Comparison of ENCODE assay signal across 7 cellular contexts in genomic region chr1:223556414-223557124, GRCh38.
DNase-seq lines count a peak whose midpoint lies in the region; ATAC-seq and TF ChIP-seq lines count a peak whose summit lies in the region.

No MANE protein-coding gene starts in this region.

- H2AK5ac ChIP-seq in neuronal stem cell (ENCODE audit: low read depth, low read length): no peak overlapping the region

- no peak overlapping the region for H4K91ac ChIP-seq in neuronal stem cell (ENCODE audit: low read depth, low read length, poor library complexity)

- H3K27ac ChIP-seq in breast epithelium (no peak overlapping the region), neuronal stem cell (replicated peaks; ENCODE audit: low read length) (no peak overlapping the region)

- no peaks in the 10 kb centered on the region for H3K4me1 ChIP-seq in breast epithelium
- H3K4me1 ChIP-seq in neuronal stem cell (ENCODE audit: control insufficient read depth in 2 of 2, insufficient read depth in 1 of 2, low read depth in 1 of 2, low read length in 2 of 2): peaks cover 0 to 2% of the 10 kb centered on the region in 2 donors

- H3K4me2 ChIP-seq in neuronal stem cell (ENCODE audit: insufficient read depth, low read length, poor library complexity, severe bottlenecking): no peak overlapping the region

- no peak overlapping the region for H2BK15ac ChIP-seq in neuronal stem cell (ENCODE audit: low read length)

- no peak overlapping the region for H3K23ac ChIP-seq in neuronal stem cell (ENCODE audit: low read depth, low read length, poor library complexity)

- H3K4me3 ChIP-seq in breast epithelium: no peak overlapping the region
- no peak overlapping the region for H3K4me3 ChIP-seq in neuronal stem cell (ENCODE audit: low read length in 2 of 2)

- DNase-seq in Daoy (ENCODE audit: low read depth): peak; percentile 63
- DNase-seq in NCI-H82 (lab: John Stamatoyannopoulos, UW): peak; percentile 78
- DNase-seq in breast epithelium (ENCODE audit: low spot score in 2 of 2): no peak
- peak; percentile 51 for DNase-seq in neuronal stem cell (ENCODE audit: low spot score)
- no peak for DNase-seq in DMS153 treated with DMSO at 0.1 percent for 48 hours (lab: John Stamatoyannopoulos, UW; ENCODE audit: unreplicated experiment)

- no peak overlapping the region for H4K8ac ChIP-seq in neuronal stem cell (ENCODE audit: low read depth, low read length)

- intact Hi-C loops in breast epithelium (cut with DNase I; ENCODE audit: low total_unique reads): no loop called here

- ATAC-seq in GM19035 (IDR thresholded peaks at IDR 0.05; ENCODE audit: unreplicated experiment): peak; percentile 91
- ATAC-seq in HG03060 (IDR thresholded peaks at IDR 0.05; ENCODE audit: low read depth, unreplicated experiment): peak; percentile 81

- no peak overlapping the region for H2AFZ ChIP-seq in neuronal stem cell (ENCODE audit: low read length)

- H3K4ac ChIP-seq in neuronal stem cell (ENCODE audit: low read length): no peak overlapping the region

- no peaks in the 10 kb centered on the region for H3K9me3 ChIP-seq in breast epithelium
- peaks cover 0 to 4% of the 10 kb centered on the region in 2 donors for H3K9me3 ChIP-seq in neuronal stem cell (replicated peaks in 1 of 2; ENCODE audit: control insufficient read depth in 2 of 2, insufficient read depth in 1 of 2, low read depth in 1 of 2, low read length in 2 of 2)

- no peak for TF ChIP-seq POLR2A in breast epithelium (IDR thresholded peaks at IDR 0.05)

- no peak overlapping the region for H2BK12ac ChIP-seq in neuronal stem cell (ENCODE audit: low read length)

- peak in 2 of 3 donors; percentile 37 to 39 for TF ChIP-seq CTCF in breast epithelium (IDR thresholded peaks at IDR 0.05)

- H2BK5ac ChIP-seq in neuronal stem cell (ENCODE audit: low read length): no peak overlapping the region

- no peak overlapping the region for H3K14ac ChIP-seq in neuronal stem cell (ENCODE audit: low read length)

- H3K27me3 ChIP-seq in breast epithelium: no peaks in the 10 kb centered on the region
- H3K27me3 ChIP-seq in neuronal stem cell (ENCODE audit: control insufficient read depth in 3 of 3, insufficient read depth in 3 of 3, low read depth in 1 of 3, low read length in 3 of 3): peaks cover 0 to 1% (median 0%) of the 10 kb centered on the region in 3 experiments

- H3K79me1 ChIP-seq in neuronal stem cell (ENCODE audit: low read depth, low read length): no peaks in the 10 kb centered on the region

- no CpG with 5 or more reads among the region's 8 CpGs for WGBS in neuronal stem cell (ENCODE audit: extremely low coverage in 2 of 2, insufficient read length in 2 of 2, insufficient replicate concordance in 1 of 2), 2 donors

- no peak overlapping the region for H2BK120ac ChIP-seq in neuronal stem cell (ENCODE audit: low read depth, low read length)

- no peaks in the 10 kb centered on the region for H3K36me3 ChIP-seq in breast epithelium
- peaks cover 0 to 3% of the 10 kb centered on the region in 2 donors for H3K36me3 ChIP-seq in neuronal stem cell (replicated peaks in 1 of 2; ENCODE audit: control insufficient read depth in 2 of 2, insufficient read depth in 2 of 2, low read length in 2 of 2)

- H3K9ac ChIP-seq in neuronal stem cell (ENCODE audit: low read depth, low read length, poor library complexity): no peak overlapping the region

- H3K18ac ChIP-seq in neuronal stem cell (ENCODE audit: low read length): no peak overlapping the region

Comparison
In these comparisons a context has a peak if more than half of its experiments do, and no peak if none do; other contexts are left out.
1. DNase-seq: peak in Daoy (single experiment), NCI-H82 (single experiment) and neuronal stem cell (single experiment); none in breast epithelium (0 of 2) and DMS153 treated with DMSO at 0.1 percent for 48 hours (single experiment).